Comparison of ENCODE assay signal across 21 cellular contexts in genomic region chr6:160883560-160883959, GRCh38.
A peak's percentile ranks its signal among the peaks of the same experiment; 100 is the strongest.
DNase-seq lines count a peak whose midpoint lies in the region; ATAC-seq, FAIRE-seq and TF ChIP-seq lines count a peak whose summit lies in the region.
"Had no signal": no experiment of that assay in that cellular context is flagged by ENCODE, and none has a peak within 500 bp of the region (broad histone marks: within the 10 kb centered on the region; RNA-seq: fewer than 3 reads in every experiment).

No MANE protein-coding gene starts in this region.

- no peak overlapping the region for H2AFZ ChIP-seq in H1 (ENCODE audit: low read length)
- H2AFZ ChIP-seq: GM23248 had no signal

- H3K9ac ChIP-seq in HUES6 (ENCODE audit: low read length) (peak overlapping the region; percentile 61), H1 (replicated peaks in 1 of 4; ENCODE audit: extremely low read depth in 1 of 4, low read depth in 3 of 4, low read length in 3 of 4) (no peak overlapping the region), mesendoderm (ENCODE audit: low read length) (peak overlapping the region; percentile 86)
- H3K9ac ChIP-seq: GM23248 had no signal

- no peak overlapping the region for H2BK15ac ChIP-seq in H1 (ENCODE audit: low read length)
- H2BK15ac ChIP-seq in mesendoderm (replicated peaks; ENCODE audit: low read depth), result no peak overlapping the region

- H4K20me1 ChIP-seq in H1 (replicated peaks in 1 of 2; ENCODE audit: control insufficient read depth in 1 of 2, insufficient read depth in 2 of 2, low read length in 2 of 2), result no peaks in the 10 kb centered on the region

- H3K27me3 ChIP-seq in HUES6 (ENCODE audit: control insufficient read depth, insufficient read depth, low read length) (no peaks in the 10 kb centered on the region), H1 (replicated peaks in 1 of 4; ENCODE audit: control insufficient read depth in 3 of 4, extremely low read depth in 1 of 4, insufficient read depth in 3 of 4, low read length in 3 of 4) (no peaks in the 10 kb centered on the region), mesendoderm (ENCODE audit: insufficient read depth, low read length, poor library complexity) (no peaks in the 10 kb centered on the region)

- H3K79me2 ChIP-seq in H1 (ENCODE audit: control insufficient read depth in 1 of 2, insufficient read depth in 2 of 2, low read length in 2 of 2) (no peaks in the 10 kb centered on the region), mesendoderm (ENCODE audit: control insufficient read depth, insufficient read depth, low read length) (peaks cover 22% of the 10 kb centered on the region)

- peak overlapping the region; percentile 58 for H3K4me3 ChIP-seq in HUES6 (ENCODE audit: low read depth, low read length)
- peak overlapping the region in 1 of 4 experiments; percentile 16; a peak in 1 of 8 replicates for H3K4me3 ChIP-seq in H1 (ENCODE audit: extremely low read depth in 1 of 4, insufficient read depth in 2 of 4, low read depth in 3 of 4, low read length in 4 of 4)
- peak overlapping the region; percentile 66 for H3K4me3 ChIP-seq in mesendoderm (ENCODE audit: low read length)
- H3K4me3 ChIP-seq: GM23248 had no signal

- H3K23ac ChIP-seq in H1 (ENCODE audit: insufficient read length) (no peak overlapping the region), mesendoderm (ENCODE audit: low read length) (peak overlapping the region; percentile 36)

- H2BK12ac ChIP-seq in H1 (ENCODE audit: low read depth, low read length), result peak overlapping the region; percentile 50; the same call in 1 of the 2 replicates

- peak overlapping the region; percentile 1; the same call in 1 of the 2 replicates for H2AK5ac ChIP-seq in H1 (ENCODE audit: low read depth, low read length)
- peak overlapping the region; percentile 59 for H2AK5ac ChIP-seq in mesendoderm (ENCODE audit: low read length)

- no peaks in the 10 kb centered on the region for H3K23me2 ChIP-seq in H1 (ENCODE audit: low read depth, low read length)

- TF ChIP-seq POLR2A in H1 (IDR thresholded peaks at IDR 0.05; ENCODE audit: control extremely low read depth in 1 of 2, low read depth in 2 of 2, low read length in 2 of 2), result no peak

- POLR2A ChIA-PET in H1 (lab: Charles Lee; ENCODE audit: partially characterized antibody), result interaction anchor here (1.2 kb wide), 1 partner anchor 11 kb away, joined by 3 read pairs; no protein-coding TSS in a partner anchor

- peak overlapping the region; percentile 46 to 89; a peak in 2 of 4 replicates for H3K4me2 ChIP-seq in H1 (ENCODE audit: insufficient read depth in 1 of 2, low read depth in 2 of 2, low read length in 2 of 2)
- peak overlapping the region; percentile 61 for H3K4me2 ChIP-seq in mesendoderm (ENCODE audit: low read length)

- no peaks in the 10 kb centered on the region for H3K79me1 ChIP-seq in H1 (ENCODE audit: low read depth, low read length)
- no peaks in the 10 kb centered on the region for H3K79me1 ChIP-seq in mesendoderm (ENCODE audit: low read length)

- H2BK20ac ChIP-seq in H1 (ENCODE audit: low read length), result peak overlapping the region; percentile 67; the same call in 1 of the 2 replicates

- no peak overlapping the region for H3K4ac ChIP-seq in H1 (replicated peaks; ENCODE audit: insufficient read length, low read depth, low read length)
- H3K4ac ChIP-seq in mesendoderm (ENCODE audit: low read depth, low read length), result peak overlapping the region; percentile 59

- no peak for ATAC-seq in HG03342 (IDR thresholded peaks at IDR 0.05; ENCODE audit: unreplicated experiment)
- ATAC-seq in GM18868 (IDR thresholded peaks at IDR 0.05; ENCODE audit: unreplicated experiment), result no peak

- H3K14ac ChIP-seq in H1 (ENCODE audit: insufficient read length), result no peak overlapping the region

- H4K5ac ChIP-seq in H1 (ENCODE audit: insufficient read length, low read depth, low read length) (no peak overlapping the region), mesendoderm (ENCODE audit: low read length) (no peak overlapping the region)

- peak overlapping the region; percentile 52; the same call in 1 of the 2 replicates for H3K27ac ChIP-seq in HUES6 (ENCODE audit: low read depth, low read length)
- H3K27ac ChIP-seq in H1 (ENCODE audit: low read depth, low read length), result no peak overlapping the region
- peak overlapping the region; percentile 84 for H3K27ac ChIP-seq in mesendoderm (ENCODE audit: low read depth, low read length)
- H3K27ac ChIP-seq: GM23248 had no signal

- H4K8ac ChIP-seq in H1 (ENCODE audit: extremely low read depth, insufficient read depth, low read length) (no peak overlapping the region), mesendoderm (ENCODE audit: low read depth, low read length) (no peak overlapping the region)

- DNase-seq in H1 (ENCODE audit: low read depth in 1 of 2, low spot score in 2 of 2), result no peak
- DNase-seq in mesendoderm, result peak; percentile 53
- DNase-seq in COLO829 (ENCODE audit: low spot score), result no peak
- DNase-seq in GM19238 (ENCODE audit: insufficient read length, low spot score), result no peak
- DNase-seq: ACHN; C1 segment of cervical spinal cord; CD8-positive, alpha-beta memory T cell; DMS79; GM23248; Kasumi-1; MM.1S; NCI-H1092; NCI-H446 treated with DMSO at 0.1 percent for 48 hours; NCI-H748 treated with DMSO at 0.1 percent for 48 hours; NK-92 treated with Interleukin-12 subunit alpha and Interleukin-12 subunit beta, amount 100 ng/mL, for 24 hours; OCI-M1; Right ventricle myocardium superior; SW 1271 had no signal

- H3K36me3 ChIP-seq in HUES6 (ENCODE audit: control insufficient read depth, insufficient read depth, low read length), result peaks cover 3% of the 10 kb centered on the region; the same call in 1 of the 2 replicates
- H3K36me3 ChIP-seq in H1 (ENCODE audit: control insufficient read depth in 2 of 4, insufficient read depth in 4 of 4, low read length in 3 of 4), result peaks cover 0 to 4% (median 0%) of the 10 kb centered on the region in 4 experiments; a peak in 1 of 8 replicates
- H3K36me3 ChIP-seq in mesendoderm (ENCODE audit: control insufficient read depth, insufficient read depth, low read length), result no peaks in the 10 kb centered on the region

- H3K56ac ChIP-seq in H1 (replicated peaks; ENCODE audit: insufficient read length, low read depth, low read length) (no peak overlapping the region), mesendoderm (ENCODE audit: low read length) (peak overlapping the region; percentile 87)

- CTCF ChIA-PET in H1 (lab: Charles Lee; ENCODE audit: partially characterized antibody), result interaction anchor here (0.6 to 1.2 kb wide), 5 partner anchors 47 to 489 kb away, joined by 3 to 4 read pairs (median 3); no protein-coding TSS in a partner anchor

- H3K18ac ChIP-seq in H1 (ENCODE audit: extremely low read depth, low read length), result peak overlapping the region; percentile 24; the same call in 1 of the 2 replicates
- peak overlapping the region; percentile 93 for H3K18ac ChIP-seq in mesendoderm (ENCODE audit: low read length)

- H3K9me3 ChIP-seq in HUES6 (ENCODE audit: control insufficient read depth, insufficient read depth, low read depth, low read length) (peaks cover 5% of the 10 kb centered on the region; the same call in 1 of the 2 replicates), H1 (ENCODE audit: insufficient read depth in 2 of 2, low read depth in 1 of 2, low read length in 1 of 2) (peaks cover 0 to 3% of the 10 kb centered on the region in 2 experiments; a peak in 1 of 4 replicates)

- no peak for FAIRE-seq in H1 (lab: Jason Lieb, UNC)

- 33% methylated on average over 2 of the region's 2 CpGs; no CpG with 5 or more reads in 1 of the 2 experiments for WGBS in H1 (ENCODE audit: extremely low coverage in 1 of 2, insufficient coverage in 1 of 2, insufficient read length in 1 of 2, insufficient replicate concordance in 2 of 2, low coverage in 1 of 2, low lambda C conversion rate in 2 of 2, missing lambda C conversion rate in 1 of 2), 2 experiments
- WGBS in mesendoderm (ENCODE audit: extremely low coverage, insufficient coverage, low lambda C conversion rate), result no CpG with 5 or more reads among the region's 2 CpGs

- no peak for TF ChIP-seq EP300 in H1 (IDR thresholded peaks at IDR 0.05; ENCODE audit: borderline replicate concordance in 1 of 2, low read depth in 2 of 2, low read length in 2 of 2)

- peaks cover 51% of the 10 kb centered on the region for H3K4me1 ChIP-seq in HUES6 (ENCODE audit: control insufficient read depth, insufficient read depth, low read length)
- H3K4me1 ChIP-seq in H1 (replicated peaks in 1 of 4; ENCODE audit: control insufficient read depth in 3 of 4, insufficient read depth in 4 of 4, low read length in 3 of 4), result peaks cover 6 to 15% (median 10%) of the 10 kb centered on the region in 4 experiments
- no peaks in the 10 kb centered on the region for H3K4me1 ChIP-seq in mesendoderm (ENCODE audit: control insufficient read depth, low read depth, low read length)

- H2BK120ac ChIP-seq in H1 (replicated peaks; ENCODE audit: low read depth, low read length) (peak overlapping the region; percentile 64), mesendoderm (ENCODE audit: low read depth, low read length) (peak overlapping the region; percentile 89)

- no peak overlapping the region for H4K91ac ChIP-seq in H1 (replicated peaks; ENCODE audit: insufficient read length, low read length)

- TF ChIP-seq CTCF in H1 (IDR thresholded peaks at IDR 0.05; ENCODE audit: control extremely low read depth in 1 of 3, insufficient read depth in 1 of 3, low read depth in 1 of 3, low read length in 3 of 3), result no peak

- H2BK5ac ChIP-seq in H1 (ENCODE audit: low read depth, low read length), result no peak overlapping the region; the same call in 1 of the 2 replicates
- H2BK5ac ChIP-seq in mesendoderm (ENCODE audit: low read length), result peak overlapping the region; percentile 84

- no peak for TF ChIP-seq RAD21 in H1 (IDR thresholded peaks at IDR 0.05 in 1 of 2, conservative IDR thresholded peaks at IDR 0.05 in 1 of 2; ENCODE audit: low read depth in 2 of 2, low read length in 2 of 2)

TF ChIP-seq in H1, 55 proteins besides CTCF, POLR2A, EP300 and RAD21 (continues in another document):
- no peak for TF ChIP-seq MAX (IDR thresholded peaks at IDR 0.05)

Comparison
In these comparisons a context has a peak if more than half of its experiments do, and no peak if none do; other contexts are left out.
1. H3K9ac ChIP-seq: peak in HUES6 (single experiment) and mesendoderm (single experiment); none in H1 (0 of 4).